In genomic region chr3:124730129-124730919, GRCh38 we compare ENCODE assay signal across 1 cellular context.
TF ChIP-seq lines count a peak whose summit lies in the region.

Gene UMPS, plus strand, starts transcription at chr3:124730452. Its CDS starts 20 bp downstream, at chr3:124730472.

TF ChIP-seq in K562, 482 proteins besides CTCF, POLR2A, EP300 and RAD21 (continued from another document and continues in another):
- 0 out of 2 replicates have a peak, but pooled peaks have one; percentile 62 for TF ChIP-seq RREB1 (CRISPR knock-in tag; IDR thresholded peaks at IDR 0.05)
- peak; percentile 64 for TF ChIP-seq L3MBTL2 (IDR thresholded peaks at IDR 0.05)
- peak; percentile 47 for TF ChIP-seq BRD9 (IDR thresholded peaks at IDR 0.05; ENCODE audit: low read depth, partially characterized antibody)
- peak; percentile 49; the same call in 1 of the 2 replicates for TF ChIP-seq E2F1 (CRISPR knock-in tag; IDR thresholded peaks at IDR 0.05)
- peak; percentile 51 for TF ChIP-seq ETV1 (tag; conservative IDR thresholded peaks at IDR 0.05; ENCODE audit: low read depth)
- no peak for TF ChIP-seq MXD1 (CRISPR knock-in tag; IDR thresholded peaks at IDR 0.05; ENCODE audit: borderline replicate concordance, poor library complexity, severe bottlenecking)
- no peak for TF ChIP-seq PKNOX1 (IDR thresholded peaks at IDR 0.05)
- no peak for TF ChIP-seq ZNF121 (CRISPR knock-in tag; conservative IDR thresholded peaks at IDR 0.05)
- peak; percentile 81 for TF ChIP-seq MYC (IDR thresholded peaks at IDR 0.05; ENCODE audit: low read depth, low read length)
- TF ChIP-seq MYC (CRISPR knock-in tag; IDR thresholded peaks at IDR 0.05; ENCODE audit: borderline replicate concordance, low read depth) = 0 out of 2 replicates have a peak, but pooled peaks have one; percentile 41
- TF ChIP-seq TCFL5 (CRISPR knock-in tag; conservative IDR thresholded peaks at IDR 0.05) = no peak
- no peak for TF ChIP-seq FUS (optimal IDR thresholded peaks at IDR 0.05; ENCODE audit: low read depth, low read length)
- no peak for TF ChIP-seq ZKSCAN8 (CRISPR knock-in tag; IDR thresholded peaks at IDR 0.05)
- TF ChIP-seq NKRF (IDR thresholded peaks at IDR 0.05; ENCODE audit: borderline replicate concordance) = peak; percentile 85
- TF ChIP-seq RBM22 (IDR thresholded peaks at IDR 0.05; ENCODE audit: low read depth, low read length, poor library complexity, severe bottlenecking) = no peak
- no peak for TF ChIP-seq ELF2 (CRISPR knock-in tag; IDR thresholded peaks at IDR 0.05)
- TF ChIP-seq ATF3 (IDR thresholded peaks at IDR 0.05) = peak; percentile 100
- peak; percentile 87 for TF ChIP-seq ATF3 (CRISPR knock-in tag; conservative IDR thresholded peaks at IDR 0.05)
- peak in 1 of 2 experiments; percentile 24 for TF ChIP-seq AFF1 (IDR thresholded peaks at IDR 0.05; ENCODE audit: low read depth in 1 of 2, partially characterized antibody in 2 of 2)
- no peak for TF ChIP-seq CBX8 (IDR thresholded peaks at IDR 0.05; ENCODE audit: borderline replicate concordance, extremely low read depth, low read depth, low read length, poor library complexity, severe bottlenecking)
- TF ChIP-seq PHF20 (IDR thresholded peaks at IDR 0.05; ENCODE audit: partially characterized antibody) = peak; percentile 98
- no peak for TF ChIP-seq ZNF589 (CRISPR knock-in tag; IDR thresholded peaks at IDR 0.05; ENCODE audit: low read depth)
- no peak for TF ChIP-seq TCF7L2 (IDR thresholded peaks at IDR 0.05; ENCODE audit: low read depth, low read length)
- no peak for TF ChIP-seq ASH1L (IDR thresholded peaks at IDR 0.05; ENCODE audit: borderline replicate concordance, low read depth, partially characterized antibody)
- peak; percentile 95 for TF ChIP-seq MTA1 (IDR thresholded peaks at IDR 0.05; ENCODE audit: borderline replicate concordance)
- no peak for TF ChIP-seq COPS2 (conservative IDR thresholded peaks at IDR 0.05)
- TF ChIP-seq CBX2 (IDR thresholded peaks at IDR 0.05; ENCODE audit: insufficient read depth, low read length, poor library complexity, severe bottlenecking) = no peak
- no peak for TF ChIP-seq ZMIZ1 (IDR thresholded peaks at IDR 0.05; ENCODE audit: low read depth in 2 of 2, low read length in 2 of 2)
- no peak for TF ChIP-seq ZNF124 (CRISPR knock-in tag; IDR thresholded peaks at IDR 0.05)
- no peak for TF ChIP-seq NR2C2 (CRISPR knock-in tag; IDR thresholded peaks at IDR 0.05)
- TF ChIP-seq NR2C2 (tag; IDR thresholded peaks at IDR 0.05) = peak; percentile 74
- TF ChIP-seq HCFC1 (IDR thresholded peaks at IDR 0.05; ENCODE audit: low read depth, low read length) = peak; percentile 76
- TF ChIP-seq NONO (IDR thresholded peaks at IDR 0.05; ENCODE audit: low read depth in 2 of 2, low read length in 1 of 2) = no peak
- no peak for TF ChIP-seq TFE3 (CRISPR knock-in tag; IDR thresholded peaks at IDR 0.05)
